ENCODE assay signal across 6 cellular contexts in the genomic region with DNA sequence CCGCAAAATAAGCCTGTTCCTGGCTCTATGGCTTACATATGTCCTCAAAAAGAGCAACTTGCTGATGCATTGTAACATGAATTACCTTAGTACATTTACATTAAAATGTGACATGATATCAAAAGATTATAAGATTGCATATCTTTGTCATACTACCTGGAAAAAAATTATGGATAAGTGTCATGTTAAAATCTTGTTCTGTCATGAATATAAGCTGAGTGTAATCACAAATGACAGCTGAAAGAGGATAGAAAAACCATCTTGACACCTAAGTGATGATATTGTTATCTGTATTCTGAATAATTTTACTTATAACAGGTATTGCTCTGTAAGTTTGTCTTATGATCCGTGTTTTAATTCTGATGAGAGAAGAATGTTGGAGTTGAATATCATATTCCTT.
"Had no signal": no experiment of that assay in that cellular context is flagged by ENCODE, and none has a peak within 500 bp of the region (broad histone marks: within the 10 kb centered on the region; RNA-seq: fewer than 3 reads in every experiment).

No MANE protein-coding gene starts in this region.

- H3K4me3 Mint-ChIP-seq: IgD-negative memory B cell had no signal

- H3K4me1 Mint-ChIP-seq: IgD-negative memory B cell had no signal

- H3K27ac Mint-ChIP-seq: IgD-negative memory B cell had no signal

- H3K36me3 Mint-ChIP-seq: IgD-negative memory B cell had no signal

- H3K4me3 ChIP-seq: K562 had no signal

- H3K27ac ChIP-seq: HL-60 had no signal

- H3K27me3 Mint-ChIP-seq: IgD-negative memory B cell had no signal

- DNase-seq: IMR-90, KBM-7, KG1 had no signal
